ENCODE assay signal across 8 cellular contexts in the genomic region with DNA sequence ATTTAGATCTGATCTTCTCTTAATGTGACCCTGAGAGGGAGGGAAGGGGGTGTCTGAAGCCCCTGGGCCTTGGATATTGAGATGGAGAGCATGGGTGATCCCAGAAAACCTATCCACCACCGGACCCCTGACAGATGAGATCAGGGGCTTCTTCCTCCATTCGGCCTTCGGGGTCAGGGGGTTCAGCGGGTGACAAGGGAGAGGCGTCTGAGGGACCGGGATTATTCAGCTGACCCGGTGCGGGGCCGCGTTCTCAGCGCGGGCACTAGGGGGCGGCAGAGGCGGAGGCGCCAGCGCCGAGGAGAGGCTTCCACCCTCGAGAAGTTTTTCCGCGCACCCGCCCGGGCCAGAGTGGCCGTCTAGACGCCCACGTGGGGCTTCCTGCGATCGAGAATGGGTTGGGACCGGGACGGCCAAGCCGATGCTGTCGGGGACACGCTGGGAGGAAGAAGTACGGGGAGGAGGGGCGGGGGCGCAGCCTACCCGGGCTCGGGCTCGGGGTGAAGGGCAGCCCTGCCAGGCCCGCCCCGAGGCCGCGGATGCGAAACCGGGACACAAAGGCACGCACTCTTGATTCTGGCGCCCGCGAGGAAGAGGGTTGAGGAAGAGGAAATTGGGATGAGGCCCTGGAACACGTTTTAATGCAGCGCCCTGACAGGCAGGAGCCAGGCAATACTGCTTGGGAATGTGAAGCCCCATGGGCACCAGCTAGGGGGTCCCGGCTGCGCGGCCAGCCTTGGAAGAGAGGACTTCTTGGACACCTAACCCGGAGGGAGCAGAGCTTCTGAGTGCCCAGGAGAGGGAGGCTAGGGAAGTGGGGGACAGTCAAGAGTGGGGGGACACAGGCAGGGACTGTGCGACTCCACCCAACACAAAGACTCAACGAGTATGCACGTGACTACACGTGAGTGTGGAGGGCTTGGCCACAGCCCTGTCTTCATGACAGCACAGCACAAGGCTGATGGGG. TPM values are rescaled to one million over a fixed set of nuclear protein-coding genes. Genes with fewer than 3 reads are reported as not detected.
DNase-seq lines count a peak whose midpoint lies in the region; ATAC-seq and TF ChIP-seq lines count a peak whose summit lies in the region.

No MANE protein-coding gene starts in this region.

- TF ChIP-seq CTCF in tibial artery (IDR thresholded peaks at IDR 0.05): peak; percentile 89 to 96

- peak; percentile 45 for DNase-seq in SIG-M5 treated with dmso at 0.1 percent for 504 hours (lab: John Stamatoyannopoulos, UW; ENCODE audit: unreplicated experiment)
- no peak for DNase-seq in SIG-M5 (lab: John Stamatoyannopoulos, UW)
- peak; percentile 36 for DNase-seq in SW480 (ENCODE audit: low spot score)
- peak; percentile 93 for DNase-seq in activated naive CD8-positive, alpha-beta T cell treated with anti-CD3 and anti-CD28 coated beads, Interleukin-2, amount 10 ng/mL, durations not matched to agents 7 days and 5 days
- DNase-seq in cardiac septum (ENCODE audit: low spot score): peak; percentile 93
- DNase-seq in trophoblast cell: peak; percentile 55 to 79
- DNase-seq in tibial artery: peak; percentile 77 to 89

- H3K9me3 Mint-ChIP-seq in activated naive CD8-positive, alpha-beta T cell treated with anti-CD3 and anti-CD28 coated beads, Interleukin-2, amount 10 ng/mL, durations not matched to agents 7 days and 5 days: no peaks in the 10 kb centered on the region

- peak; percentile 61 for TF ChIP-seq RAD21 in Ishikawa (IDR thresholded peaks at IDR 0.05; ENCODE audit: low read depth)

- TF ChIP-seq EP300 in Ishikawa (IDR thresholded peaks at IDR 0.05; ENCODE audit: borderline replicate concordance): no peak

- no peaks in the 10 kb centered on the region for H3K79me2 ChIP-seq in trophoblast cell (ENCODE audit: control insufficient read depth, insufficient read depth, low read length, poor library complexity)

- POLR2A ChIA-PET in activated naive CD8-positive, alpha-beta T cell treated with anti-CD3 and anti-CD28 coated beads, Interleukin-2, amount 10 ng/mL, durations not matched to agents 7 days and 5 days (lab: Charles Lee): interaction anchor here (0.9 to 1.6 kb wide), 2 partner anchors 47 to 87 kb away, joined by 4 to 7 read pairs; a partner anchor contains a TSS

- peaks cover 3% of the 10 kb centered on the region for H3K79me1 ChIP-seq in trophoblast cell (ENCODE audit: low read length)

- H3K14ac ChIP-seq in trophoblast cell (ENCODE audit: low read length): peak overlapping the region; percentile 5

- peaks cover 0 to 4% of the 10 kb centered on the region in 2 experiments for H3K4me1 ChIP-seq in trophoblast cell (ENCODE audit: control insufficient read depth in 1 of 2, insufficient read depth in 2 of 2, low read length in 2 of 2)
- H3K4me1 ChIP-seq in tibial artery: peaks cover 0 to 20% (median 14%) of the 10 kb centered on the region in 4 donors

- intact Hi-C loops in cardiac septum (cut with DNase I) (loop anchor here (1.0 to 2.0 kb wide), 2 partner anchors 35 to 88 kb away; no protein-coding TSS in a partner anchor), tibial artery (cut with DNase I; ENCODE audit: low total_unique reads) (loop anchor here (5.0 kb wide), 2 partner anchors 36 to 86 kb away; no protein-coding TSS in a partner anchor)

- H2AFZ ChIP-seq in trophoblast cell (ENCODE audit: insufficient read depth, low read length, poor library complexity): peak overlapping the region; percentile 31

- H3K36me3 ChIP-seq in trophoblast cell (ENCODE audit: control insufficient read depth in 1 of 2, insufficient read depth in 2 of 2, low read length in 2 of 2) (no peaks in the 10 kb centered on the region), tibial artery (no peaks in the 10 kb centered on the region)

- H3K4me3 ChIP-seq in trophoblast cell (ENCODE audit: low read depth, low read length) (peak overlapping the region; percentile 69), tibial artery (peak overlapping the region; percentile 45 to 61)

- H3K4me2 ChIP-seq in trophoblast cell (ENCODE audit: low read length): peak overlapping the region; percentile 86

- no peak overlapping the region for H3K18ac ChIP-seq in trophoblast cell (ENCODE audit: low read length)

- H3K27me3 ChIP-seq in trophoblast cell (ENCODE audit: insufficient read depth, low read length): no peaks in the 10 kb centered on the region
- H3K27me3 ChIP-seq in tibial artery: no peaks in the 10 kb centered on the region

- no peak overlapping the region for H4K91ac ChIP-seq in trophoblast cell (ENCODE audit: low read depth, low read length)

- H2BK12ac ChIP-seq in trophoblast cell (ENCODE audit: low read length): no peak overlapping the region

- peak overlapping the region; percentile 80 for H4K8ac ChIP-seq in trophoblast cell (ENCODE audit: low read depth, low read length)

- peak overlapping the region; percentile 88 for H3K4me3 Mint-ChIP-seq in activated naive CD8-positive, alpha-beta T cell treated with anti-CD3 and anti-CD28 coated beads, Interleukin-2, amount 10 ng/mL, durations not matched to agents 7 days and 5 days

- H3K4me1 Mint-ChIP-seq in activated naive CD8-positive, alpha-beta T cell treated with anti-CD3 and anti-CD28 coated beads, Interleukin-2, amount 10 ng/mL, durations not matched to agents 7 days and 5 days: peaks cover 4% of the 10 kb centered on the region

- no peak overlapping the region for H3K4ac ChIP-seq in trophoblast cell (ENCODE audit: low read depth, low read length)

- peak overlapping the region; percentile 83 for H3K27ac Mint-ChIP-seq in activated naive CD8-positive, alpha-beta T cell treated with anti-CD3 and anti-CD28 coated beads, Interleukin-2, amount 10 ng/mL, durations not matched to agents 7 days and 5 days

- no CpG with 5 or more reads among the region's 58 CpGs for WGBS in trophoblast cell (ENCODE audit: extremely low coverage, insufficient coverage, insufficient read length)

- no peak overlapping the region for H3K23ac ChIP-seq in trophoblast cell (ENCODE audit: low read length)

- H3K27me3 Mint-ChIP-seq in activated naive CD8-positive, alpha-beta T cell treated with anti-CD3 and anti-CD28 coated beads, Interleukin-2, amount 10 ng/mL, durations not matched to agents 7 days and 5 days: peaks cover 5% of the 10 kb centered on the region

- no peak overlapping the region for H3K9ac ChIP-seq in trophoblast cell (ENCODE audit: low read length)

- no peaks in the 10 kb centered on the region for H3K36me3 Mint-ChIP-seq in activated naive CD8-positive, alpha-beta T cell treated with anti-CD3 and anti-CD28 coated beads, Interleukin-2, amount 10 ng/mL, durations not matched to agents 7 days and 5 days

- H3K27ac ChIP-seq in trophoblast cell (ENCODE audit: low read depth, low read length) (no peak overlapping the region), tibial artery (peak overlapping the region; percentile 50 to 52)

- no peak overlapping the region for H2BK5ac ChIP-seq in trophoblast cell (ENCODE audit: low read depth, low read length, poor library complexity)

- H2BK120ac ChIP-seq in trophoblast cell (ENCODE audit: insufficient read depth, low read length, poor library complexity): no peak overlapping the region

- ATAC-seq in activated naive CD8-positive, alpha-beta T cell treated with anti-CD3 and anti-CD28 coated beads, Interleukin-2, amount 10 ng/mL, durations not matched to agents 7 days and 5 days (ENCODE audit: low read depth): peak; percentile 94

- H3K9me3 ChIP-seq in trophoblast cell (ENCODE audit: insufficient read depth, low read depth, low read length) (no peaks in the 10 kb centered on the region), tibial artery (no peaks in the 10 kb centered on the region)

- H2AK5ac ChIP-seq in trophoblast cell (ENCODE audit: low read length): no peak overlapping the region

- peak overlapping the region; percentile 0 for H4K12ac ChIP-seq in trophoblast cell (ENCODE audit: low read depth, low read length)

TF ChIP-seq in Ishikawa, 13 proteins besides CTCF, POLR2A, EP300 and RAD21 (continues in another document):
- TF ChIP-seq, protein P1, sequence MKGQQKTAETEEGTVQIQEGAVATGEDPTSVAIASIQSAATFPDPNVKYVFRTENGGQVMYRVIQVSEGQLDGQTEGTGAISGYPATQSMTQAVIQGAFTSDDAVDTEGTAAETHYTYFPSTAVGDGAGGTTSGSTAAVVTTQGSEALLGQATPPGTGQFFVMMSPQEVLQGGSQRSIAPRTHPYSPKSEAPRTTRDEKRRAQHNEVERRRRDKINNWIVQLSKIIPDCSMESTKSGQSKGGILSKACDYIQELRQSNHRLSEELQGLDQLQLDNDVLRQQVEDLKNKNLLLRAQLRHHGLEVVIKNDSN (IDR thresholded peaks at IDR 0.05): 0 out of 2 replicates have a peak, but pooled peaks have one; percentile 38
- TF ChIP-seq, protein P2, sequence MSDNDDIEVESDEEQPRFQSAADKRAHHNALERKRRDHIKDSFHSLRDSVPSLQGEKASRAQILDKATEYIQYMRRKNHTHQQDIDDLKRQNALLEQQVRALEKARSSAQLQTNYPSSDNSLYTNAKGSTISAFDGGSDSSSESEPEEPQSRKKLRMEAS (IDR thresholded peaks at IDR 0.05): peak; percentile 78

RNA-seq across cellular contexts. Expression of a gene that starts 30.6 kb away (rescaled TPM):
- 1 to 10 TPM in 1 of 2 experiments, under 1 TPM in 1; 1.00 to 1.1 TPM for total RNA-seq in activated naive CD8-positive, alpha-beta T cell treated with anti-CD3 and anti-CD28 coated beads, Interleukin-2, amount 10 ng/mL, durations not matched to agents 7 days and 5 days
- 1.7 TPM for total RNA-seq in cardiac septum
- polyA plus RNA-seq in trophoblast cell (2013): 4.4 and 4.5 TPM in 2 replicates

RNA-seq across cellular contexts. Expression of a gene that starts 38.8 kb away (rescaled TPM):
- total RNA-seq in activated naive CD8-positive, alpha-beta T cell treated with anti-CD3 and anti-CD28 coated beads, Interleukin-2, amount 10 ng/mL, durations not matched to agents 7 days and 5 days: 10 to 100 TPM; 54.6 to 60.0 TPM
- total RNA-seq in cardiac septum: 33.5 TPM
- 13.5 and 14.4 TPM in 2 replicates for polyA plus RNA-seq in trophoblast cell (2013)

RNA-seq across cellular contexts. Expression of a gene that starts 39.0 kb away (rescaled TPM):
- total RNA-seq in activated naive CD8-positive, alpha-beta T cell treated with anti-CD3 and anti-CD28 coated beads, Interleukin-2, amount 10 ng/mL, durations not matched to agents 7 days and 5 days: 10 to 100 TPM; 41.7 to 44.8 TPM
- 62.4 TPM for total RNA-seq in cardiac septum
- 96.6 and 100 TPM in 2 replicates for polyA plus RNA-seq in trophoblast cell (2013)

RNA-seq across cellular contexts. Expression of a gene that starts 42.8 kb away (rescaled TPM):
- 10 to 100 TPM; 21.1 to 21.8 TPM for total RNA-seq in activated naive CD8-positive, alpha-beta T cell treated with anti-CD3 and anti-CD28 coated beads, Interleukin-2, amount 10 ng/mL, durations not matched to agents 7 days and 5 days
- total RNA-seq in cardiac septum: 9.9 TPM
- 2.7 and 3.2 TPM in 2 replicates for polyA plus RNA-seq in trophoblast cell (2013)

RNA-seq across cellular contexts. Expression of a gene that starts 46.7 kb away (rescaled TPM):
- total RNA-seq in activated naive CD8-positive, alpha-beta T cell treated with anti-CD3 and anti-CD28 coated beads, Interleukin-2, amount 10 ng/mL, durations not matched to agents 7 days and 5 days: 10 to 100 TPM; 41.2 to 41.8 TPM
- 24.5 TPM for total RNA-seq in cardiac septum
- polyA plus RNA-seq in trophoblast cell (2013): 27.7 and 28.0 TPM in 2 replicates
